In genomic region chr1:3932156-3932555, GRCh38 we compare ENCODE assay signal across 4 cellular contexts.
"Had no signal": no experiment of that assay in that cellular context is flagged by ENCODE, and none has a peak within 500 bp of the region (broad histone marks: within the 10 kb centered on the region; RNA-seq: fewer than 3 reads in every experiment).

No MANE protein-coding gene starts in this region.

- H3K4me2 ChIP-seq: GM23338 had no signal

- H3K4me1 Mint-ChIP-seq: GM23338, H9 had no signal

- ATAC-seq: GM23338 had no signal

- H2AFZ ChIP-seq: GM23338 had no signal

- H3K4me3 Mint-ChIP-seq: GM23338, H9 had no signal

- H3K27ac Mint-ChIP-seq: GM23338, H9 had no signal

- DNase-seq: H9, HCEC 1CT, IMR-90 had no signal

- H3K4me3 ChIP-seq: GM23338 had no signal
